2 cellular contexts compared by ENCODE assay signal in genomic region chr1:212177542-212177941, GRCh38.
A peak's percentile ranks its signal among the peaks of the same experiment; 100 is the strongest.
TF ChIP-seq lines count a peak whose summit lies in the region.

No MANE protein-coding gene starts in this region.

TF ChIP-seq in HepG2, 621 proteins besides CTCF, POLR2A, EP300 and RAD21:
- TF ChIP-seq NR1H2 (CRISPR knock-in tag; IDR thresholded peaks at IDR 0.05; ENCODE audit: borderline replicate concordance, low read depth) (no peak), SOX13 (IDR thresholded peaks at IDR 0.05) (no peak), SOX13 (CRISPR knock-in tag; conservative IDR thresholded peaks at IDR 0.05 in 1 of 2, IDR thresholded peaks at IDR 0.05 in 1 of 2) (no peak), ZNF629 (CRISPR knock-in tag; conservative IDR thresholded peaks at IDR 0.05) (peak; percentile 46), RCOR2 (CRISPR knock-in tag; IDR thresholded peaks at IDR 0.05) (no peak), FIP1L1 (IDR thresholded peaks at IDR 0.05; ENCODE audit: borderline replicate concordance, insufficient read depth, low read depth, low read length) (no peak), ZNF329 (CRISPR knock-in tag; IDR thresholded peaks at IDR 0.05; ENCODE audit: low read depth) (no peak)

TF ChIP-seq in K562, 482 proteins besides CTCF, POLR2A, EP300 and RAD21:
- TF ChIP-seq ETS2 (tag; IDR thresholded peaks at IDR 0.05; ENCODE audit: borderline replicate concordance, poor library complexity, severe bottlenecking) (no peak), KDM1A (IDR thresholded peaks at IDR 0.05) (peak in 1 of 2 experiments; percentile 52; a peak in 1 of 4 replicates), RHOXF2B (CRISPR knock-in tag; conservative IDR thresholded peaks at IDR 0.05) (no peak), RBM25 (IDR thresholded peaks at IDR 0.05; ENCODE audit: low read depth, low read length, severe bottlenecking) (peak; percentile 90), ADNP (tag; IDR thresholded peaks at IDR 0.05) (peak; percentile 84), BCOR (IDR thresholded peaks at IDR 0.05) (peak; percentile 77; the same call in 1 of the 2 replicates), RCOR1 (IDR thresholded peaks at IDR 0.05; ENCODE audit: borderline replicate concordance in 1 of 2, low read depth in 2 of 2, low read length in 2 of 2) (peak in 1 of 2 experiments; percentile 29; a peak in 1 of 4 replicates)
